8 cellular contexts compared by ENCODE assay signal in the genomic region with DNA sequence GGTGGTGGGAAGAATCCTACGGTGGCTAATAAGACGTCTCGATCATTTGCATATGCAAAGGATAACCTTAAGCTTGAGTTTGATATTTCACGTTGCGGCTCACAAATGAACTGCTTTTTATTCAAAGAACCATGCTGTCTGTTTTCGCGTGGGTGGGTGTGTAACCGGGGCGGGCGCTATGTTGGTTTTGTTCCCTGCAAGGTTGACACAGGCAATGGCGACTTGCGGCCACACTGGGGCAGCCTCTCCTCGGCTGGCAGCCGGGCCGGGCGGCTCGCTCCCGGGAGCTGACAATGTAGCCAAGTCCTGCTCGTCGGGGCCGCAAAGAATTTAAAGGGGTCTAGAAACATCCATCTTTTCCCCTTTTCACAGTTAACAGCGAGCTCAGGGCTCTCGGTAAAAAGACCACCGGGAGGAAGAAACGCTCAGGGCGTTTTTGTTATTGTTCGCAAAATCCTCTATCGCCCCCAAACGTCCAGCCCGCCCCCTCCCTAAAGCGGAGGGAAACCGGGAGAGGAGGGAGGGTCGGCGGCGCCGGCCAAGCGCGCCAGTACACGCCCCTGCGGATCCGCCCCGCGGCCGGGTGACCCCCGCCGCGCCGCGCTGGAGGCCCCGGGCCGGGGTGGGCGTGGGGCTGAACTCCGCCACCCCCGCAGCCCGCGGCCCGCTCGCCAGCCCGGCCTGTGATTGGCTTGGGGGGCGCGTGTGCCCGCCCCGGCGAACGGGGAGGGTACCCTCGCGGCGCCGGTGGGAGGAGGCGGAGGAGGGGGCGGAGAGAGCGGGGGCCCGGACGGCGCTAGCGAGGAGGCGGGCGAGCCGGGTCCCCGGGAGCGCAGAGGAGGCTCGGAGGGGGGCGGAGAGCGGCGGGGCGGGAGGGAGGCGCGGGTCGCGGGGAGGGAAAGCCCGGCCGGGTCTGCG. TPM values are rescaled to one million over a fixed set of nuclear protein-coding genes. Genes with fewer than 3 reads are reported as not detected.
DNase-seq lines count a peak whose midpoint lies in the region; TF ChIP-seq lines count a peak whose summit lies in the region.

A gene (plus strand): TSS at position 775 of the 918 bp plus-strand sequence. CDS start 435 bp downstream, outside the sequence.

- peaks cover 39% of the 10 kb centered on the region for H3K4me1 Mint-ChIP-seq in mesothelial cell of epicardium

- peak within 1 kb of the TSS; percentile 98 for H3K27ac Mint-ChIP-seq in mesothelial cell of epicardium

- H3K9me3 Mint-ChIP-seq in mesothelial cell of epicardium: no peaks in the 10 kb centered on the region

- H3K36me3 Mint-ChIP-seq in mesothelial cell of epicardium: no peaks in the 10 kb centered on the region

- TF ChIP-seq CTCF in GM20000 (IDR thresholded peaks at IDR 0.05; ENCODE audit: extremely low read depth, missing control alignments): peak; percentile 65
- TF ChIP-seq CTCF in mesothelial cell of epicardium (IDR thresholded peaks at IDR 0.05; ENCODE audit: unreplicated experiment): peak; percentile 77

- in situ Hi-C loops in endometrial microvascular endothelial cells (cut with HindIII; ENCODE audit: inconsistent ontology term, low pct_unique_long_range_greater_than_20kb, low sequenced_read_pairs): loop anchor here (25.0 kb wide), 1 partner anchor 144 kb away; no protein-coding TSS in a partner anchor

- peaks cover 4% of the 10 kb centered on the region for H3K27me3 Mint-ChIP-seq in mesothelial cell of epicardium (ENCODE audit: low read depth)

- H3K4me3 Mint-ChIP-seq in mesothelial cell of epicardium: peak within 1 kb of the TSS; percentile 97

- DNase-seq in COLO668 (lab: John Stamatoyannopoulos, UW; ENCODE audit: unreplicated experiment) (peak; percentile 91), GM20000 (ENCODE audit: low spot score) (peak; percentile 89), HS-27A (ENCODE audit: low read depth) (peak; percentile 50), NOMO-1 treated with DMSO at 0.1 percent for 48 hours (lab: John Stamatoyannopoulos, UW; ENCODE audit: unreplicated experiment) (peak; percentile 88), mesothelial cell of epicardium (ENCODE audit: low spot score in 2 of 2, unreplicated experiment in 2 of 2) (peak; percentile 73 to 86)
- peak; percentile 59 for DNase-seq in activated CD8-positive, alpha-beta memory T cell treated with anti-CD3 and anti-CD28 coated beads, Interleukin-2, amount 50 U/mL, for 24 hours (ENCODE audit: extremely low read depth)
- peak; percentile 43 for DNase-seq in stimulated activated CD8-positive, alpha-beta memory T cell treated with anti-CD3 and anti-CD28 coated beads, Interleukin-15, amount 100 ng/mL, for 24 hours (ENCODE audit: low read depth)

RNA-seq across cellular contexts. Expression of the gene that starts here (rescaled TPM):
- 59.9 TPM for total RNA-seq in endometrial microvascular endothelial cells (ENCODE audit: inconsistent ontology term)
- 134 to 141 TPM (median 135 TPM) in 3 replicates for total RNA-seq in mesothelial cell of epicardium

Comparison
In these comparisons a context has a peak if more than half of its experiments do, and no peak if none do; other contexts are left out.
1. Peak in every context shown above with its lines: DNase-seq.